8 cellular contexts compared by ENCODE assay signal in genomic region chr13:40069173-40070044, GRCh38.
DNase-seq lines count a peak whose midpoint lies in the region; ATAC-seq and TF ChIP-seq lines count a peak whose summit lies in the region.

No MANE protein-coding gene starts in this region.

- no peak overlapping the region for H3K4me3 ChIP-seq in Loucy (ENCODE audit: low read length, poor library complexity, severe bottlenecking)
- no peak overlapping the region for H3K4me3 ChIP-seq in astrocyte of the spinal cord (ENCODE audit: low read depth, low read length)

- TF ChIP-seq CTCF in Loucy (conservative IDR thresholded peaks at IDR 0.05; ENCODE audit: low read length) (peak; percentile 91), astrocyte of the spinal cord (IDR thresholded peaks at IDR 0.05; ENCODE audit: low read depth, low read length) (peak; percentile 85)

- no peak overlapping the region for H3K4me2 ChIP-seq in Loucy (ENCODE audit: low read depth, low read length, poor library complexity, severe bottlenecking)

- H3K4me1 ChIP-seq in Loucy (ENCODE audit: insufficient read depth, low read length, poor library complexity, severe bottlenecking) = peaks cover 6% of the 10 kb centered on the region

- H4K20me1 ChIP-seq in Loucy (ENCODE audit: insufficient read depth, low read length, poor library complexity, severe bottlenecking) = no peaks in the 10 kb centered on the region

- DNase-seq in Ammon's horn (ENCODE audit: low spot score) = peak; percentile 92
- peak; percentile 31 for DNase-seq in GM19238 (ENCODE audit: insufficient read length, low spot score)
- peak; percentile 26 for DNase-seq in T-helper 22 cell (ENCODE audit: low read depth)
- peak; percentile 63 for DNase-seq in astrocyte of the spinal cord (ENCODE audit: low read depth, low spot score)
- peak; percentile 53 for DNase-seq in iPS DF 4.7 (ENCODE audit: extremely low read depth, low spot score)
- peak; percentile 37 for DNase-seq in smooth muscle cell of the brain vasculature (ENCODE audit: low read depth, low spot score)

- no peaks in the 10 kb centered on the region for H3K79me2 ChIP-seq in Loucy (ENCODE audit: insufficient read depth, low read length)

- ATAC-seq in GM19023 (IDR thresholded peaks at IDR 0.05; ENCODE audit: unreplicated experiment) = no peak

- H3K9me3 ChIP-seq in Loucy (ENCODE audit: insufficient read depth, low read depth, low read length) = no peaks in the 10 kb centered on the region

- H3K36me3 ChIP-seq in Loucy (ENCODE audit: insufficient read depth, low read length) = no peaks in the 10 kb centered on the region

- H3K9me2 ChIP-seq in Loucy (replicated peaks; ENCODE audit: low read depth, low read length) = no peaks in the 10 kb centered on the region

- H2AFZ ChIP-seq in Loucy (ENCODE audit: low read length) = peak overlapping the region; percentile 13; the same call in 1 of the 2 replicates

- in situ Hi-C loops in astrocyte of the spinal cord (cut with HindIII; ENCODE audit: low sequenced_read_pairs) = no loop called here

- H3K9ac ChIP-seq in Loucy (ENCODE audit: low read depth, low read length, poor library complexity, severe bottlenecking) = no peak overlapping the region

- no peaks in the 10 kb centered on the region for H3F3A ChIP-seq in Loucy (ENCODE audit: low read depth)

- H3K27me3 ChIP-seq in Loucy (ENCODE audit: insufficient read depth, low read length, poor library complexity, severe bottlenecking) = no peaks in the 10 kb centered on the region

Comparison
In these comparisons a context has a peak if more than half of its experiments do, and no peak if none do; other contexts are left out.
1. DNase-seq: peak in every context shown above with its lines; median percentile 92 in Ammon's horn; 63 in astrocyte of the spinal cord; 53 in iPS DF 4.7; 37 in smooth muscle cell of the brain vasculature; 31 in GM19238; 26 in T-helper 22 cell.